ENCODE assay signal across 23 cellular contexts in genomic region chr18:10475633-10476388, GRCh38. TPM values are rescaled to one million over a fixed set of nuclear protein-coding genes. Genes with fewer than 3 reads are reported as not detected.
DNase-seq lines count a peak whose midpoint lies in the region; ATAC-seq, FAIRE-seq and TF ChIP-seq lines count a peak whose summit lies in the region.
"Had no signal": no experiment of that assay in that cellular context is flagged by ENCODE, and none has a peak within 500 bp of the region (broad histone marks: within the 10 kb centered on the region; RNA-seq: fewer than 3 reads in every experiment).

No MANE protein-coding gene starts in this region.

- no peak for FAIRE-seq in GM12892 (lab: Jason Lieb, UNC)
- FAIRE-seq: H54 had no signal

- CTCF ChIA-PET in activated CD4-positive, alpha-beta memory T cell treated with anti-CD3 and anti-CD28 coated beads for 36 hours (lab: Charles Lee), result no interaction called here

- no peaks in the 10 kb centered on the region for H3K9me3 Mint-ChIP-seq in activated CD4-positive, alpha-beta memory T cell treated with anti-CD3 and anti-CD28 coated beads for 36 hours
- H3K9me3 Mint-ChIP-seq: T-cell, WTC11 had no signal

- intact Hi-C loops in activated CD4-positive, alpha-beta memory T cell treated with anti-CD3 and anti-CD28 coated beads for 36 hours (cut with micrococcal nuclease), result no loop called here

- H3K27me3 Mint-ChIP-seq in activated CD4-positive, alpha-beta memory T cell treated with anti-CD3 and anti-CD28 coated beads for 36 hours, result peaks cover 36% of the 10 kb centered on the region

- H3K27ac ChIP-seq in angular gyrus (ENCODE audit: low read depth, low read length), result peak overlapping the region; percentile 45
- H3K27ac ChIP-seq in substantia nigra (ENCODE audit: low read depth, low read length, poor library complexity, severe bottlenecking), result peak overlapping the region; percentile 37
- H3K27ac ChIP-seq: Peyer's patch had no signal

- TF ChIP-seq POLR2A in GM12892 (IDR thresholded peaks at IDR 0.05; ENCODE audit: low read depth, low read length), result no peak

- DNase-seq in left kidney (ENCODE audit: low read depth, low spot score) (peak; percentile 52), substantia nigra (lab: John Stamatoyannopoulos, UW) (peak in 32 of 49 donors; percentile 17 to 78 (median 52)), GM12892 (ENCODE audit: insufficient read length) (no peak), NCI-H187 (lab: John Stamatoyannopoulos, UW) (no peak)
- DNase-seq in activated CD4-positive, alpha-beta memory T cell treated with anti-CD3 and anti-CD28 coated beads for 36 hours, result no peak
- DNase-seq in NK-92 treated with Interleukin-12 subunit alpha and Interleukin-12 subunit beta, amount 100 ng/mL, for 24 hours (lab: John Stamatoyannopoulos, UW), result no peak
- DNase-seq: activated effector memory CD4-positive, alpha-beta T cell treated with Interleukin-2 at 50 U/mL for 16 hours; aorta; BE2C; DND-41; erythroblast; glutamatergic neuron; islet precursor cell; mucosa of descending colon; NCI-H2029 treated with DMSO at 0.1 percent for 48 hours; NCI-H526; Peyer's patch; T-cell had no signal

- H3K27ac Mint-ChIP-seq in activated CD4-positive, alpha-beta memory T cell treated with anti-CD3 and anti-CD28 coated beads for 36 hours, result no peak overlapping the region
- H3K27ac Mint-ChIP-seq: T-cell, WTC11 had no signal

- no peaks in the 10 kb centered on the region for H3K36me3 Mint-ChIP-seq in activated CD4-positive, alpha-beta memory T cell treated with anti-CD3 and anti-CD28 coated beads for 36 hours
- H3K36me3 Mint-ChIP-seq: T-cell had no signal

- POLR2A ChIA-PET in activated CD4-positive, alpha-beta memory T cell treated with anti-CD3 and anti-CD28 coated beads for 36 hours (lab: Charles Lee), result no interaction called here

- peak; percentile 42 for ATAC-seq in HG02759 (IDR thresholded peaks at IDR 0.05; ENCODE audit: unreplicated experiment)
- ATAC-seq: mucosa of descending colon, T-cell had no signal

- H3K4me3 Mint-ChIP-seq in activated CD4-positive, alpha-beta memory T cell treated with anti-CD3 and anti-CD28 coated beads for 36 hours, result no peak overlapping the region
- H3K4me3 Mint-ChIP-seq: T-cell, WTC11 had no signal

- no peaks in the 10 kb centered on the region for H3K4me1 Mint-ChIP-seq in activated CD4-positive, alpha-beta memory T cell treated with anti-CD3 and anti-CD28 coated beads for 36 hours (ENCODE audit: low read depth)

RNA-seq across cellular contexts. Expression of gene APCDD1, which starts 21.4 kb away (rescaled TPM):
- not detected for total RNA-seq in activated CD4-positive, alpha-beta memory T cell treated with anti-CD3 and anti-CD28 coated beads for 36 hours
- not detected for polyA plus RNA-seq in GM12892 (2012; ENCODE audit: missing spikeins)
- total RNA-seq: HT-29 had no signal

RNA-seq across cellular contexts. Expression of gene NAPG, which starts 50.0 kb away (rescaled TPM):
- 10 to 100 TPM; 31.8 to 32.7 TPM for total RNA-seq in activated CD4-positive, alpha-beta memory T cell treated with anti-CD3 and anti-CD28 coated beads for 36 hours
- 25.1 TPM for polyA plus RNA-seq in GM12892 (2012; ENCODE audit: missing spikeins)

Comparison
In these comparisons a context has a peak if more than half of its experiments do, and no peak if none do; other contexts are left out.
1. DNase-seq: peak in left kidney (single experiment) and substantia nigra (32 of 49); none in activated CD4-positive, alpha-beta memory T cell treated with anti-CD3 and anti-CD28 coated beads for 36 hours (single experiment), GM12892 (single experiment), NK-92 treated with Interleukin-12 subunit alpha and Interleukin-12 subunit beta, amount 100 ng/mL, for 24 hours (single experiment) and NCI-H187 (0 of 2).